ENCODE assay signal across 29 cellular contexts in the genomic region with DNA sequence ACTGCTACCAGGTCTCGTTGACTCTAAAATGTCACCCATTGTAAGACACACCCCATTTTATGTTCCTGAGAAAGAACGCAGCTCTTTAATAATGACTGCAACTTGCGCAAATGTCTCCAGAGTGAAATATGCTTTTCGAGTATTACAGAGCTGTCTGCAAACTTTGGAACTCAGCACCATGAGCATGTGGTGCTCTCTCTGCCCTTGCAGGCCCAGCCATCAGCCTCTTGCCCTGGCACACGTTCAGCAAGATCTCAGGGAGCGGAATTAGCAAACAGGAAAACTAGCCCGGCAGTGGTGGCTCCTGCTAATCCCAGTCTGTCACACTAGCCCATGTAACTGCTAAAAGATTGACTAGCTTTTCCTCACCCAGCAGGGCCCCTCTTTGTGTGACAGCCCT.
DNase-seq lines count a peak whose midpoint lies in the region; ATAC-seq and TF ChIP-seq lines count a peak whose summit lies in the region.
"Had no signal": no experiment of that assay in that cellular context is flagged by ENCODE, and none has a peak within 500 bp of the region (broad histone marks: within the 10 kb centered on the region; RNA-seq: fewer than 3 reads in every experiment).

No MANE protein-coding gene starts in this region.

- no peak overlapping the region for H3K4me3 ChIP-seq in left ventricle myocardium inferior
- H3K4me3 ChIP-seq: breast epithelium, colonic mucosa, gastrocnemius medialis, GM23248, SJSA1, stomach, uterus had no signal

- POLR2A ChIA-PET in RWPE1 (lab: Yijun Ruan, JAX; ENCODE audit: low non-redundant PET), result no interaction called here

- no peak for TF ChIP-seq CTCF in left ventricle myocardium inferior (IDR thresholded peaks at IDR 0.05; ENCODE audit: borderline replicate concordance)
- no peak for TF ChIP-seq CTCF in RWPE1 (conservative IDR thresholded peaks at IDR 0.05; ENCODE audit: low read depth)

- CTCF ChIA-PET in RWPE1 (lab: Yijun Ruan, JAX), result interaction anchor here (0.6 to 1.0 kb wide), 2 partner anchors 9 to 74 kb away, joined by 3 read pairs; no protein-coding TSS in a partner anchor

- no peaks in the 10 kb centered on the region for H3K4me1 ChIP-seq in left ventricle myocardium inferior
- H3K4me1 ChIP-seq: breast epithelium, colonic mucosa, gastrocnemius medialis, parathyroid adenoma, uterus had no signal

- H3K36me3 ChIP-seq in left ventricle myocardium inferior, result no peaks in the 10 kb centered on the region
- H3K36me3 ChIP-seq: breast epithelium, colonic mucosa, gastrocnemius medialis, SJSA1, stomach, uterus had no signal

- H3K9me3 ChIP-seq in left ventricle myocardium inferior (replicated peaks), result no peaks in the 10 kb centered on the region
- H3K9me3 ChIP-seq: breast epithelium, colonic mucosa, gastrocnemius medialis, SJSA1, stomach, uterus had no signal

- DNase-seq in Right ventricle myocardium superior (no peak), left ventricle myocardium inferior (no peak), RWPE1 (ENCODE audit: low spot score) (no peak), iPS-NIHi11 (ENCODE audit: low spot score) (peak; percentile 21), sciatic nerve (ENCODE audit: low spot score) (no peak), RPMI8226 (no peak), DMS53 treated with DMSO at 0.1 percent for 48 hours (lab: John Stamatoyannopoulos, UW; ENCODE audit: unreplicated experiment) (no peak)
- DNase-seq: activated CD4-positive, alpha-beta T cell treated with anti-CD3 and anti-CD28 coated beads, Interleukin-2, amount 10 ng/mL, durations not matched to agents 24 days and 14 days; activated CD8-positive, alpha-beta memory T cell treated with anti-CD3 and anti-CD28 coated beads for 24 hours; CD4-positive, alpha-beta T cell; colonic mucosa; gastrocnemius medialis; GM23248; Karpas-422; kidney glomerular epithelial cell; NCI-H1417; NCI-H2029 treated with DMSO at 0.1 percent for 48 hours; NCI-H345; NCI-H69; stimulated activated CD4-positive, alpha-beta T cell treated with anti-CD3 and anti-CD28 coated beads, Interleukin-12 subunit alpha, Interleukin-12 subunit beta, amount 100 ng/mL, for 4 hours; stimulated activated CD4-positive, alpha-beta T cell treated with anti-CD3 and anti-CD28 coated beads, Interleukin-4, amount 100 ng/mL, for 1 hour; stomach; T1000; uterus had no signal

- peaks cover 3% of the 10 kb centered on the region for H3K27me3 ChIP-seq in left ventricle myocardium inferior (ENCODE audit: low read depth)
- H3K27me3 ChIP-seq: breast epithelium, colonic mucosa, SJSA1, stomach, uterus had no signal

- H3K27ac ChIP-seq in left ventricle myocardium inferior (replicated peaks) (no peak overlapping the region), RWPE1 (peak overlapping the region; percentile 73)
- H3K27ac ChIP-seq: breast epithelium, colonic mucosa, gastrocnemius medialis, GM23248, parathyroid adenoma, SJSA1, stomach, uterus had no signal

- intact Hi-C loops in Right ventricle myocardium superior (cut with DNase I) (no loop called here), left ventricle myocardium inferior (cut with micrococcal nuclease) (no loop called here), sciatic nerve (cut with DNase I) (no loop called here)

- ATAC-seq in Right ventricle myocardium superior (ENCODE audit: poor library complexity) (peak; percentile 20), sciatic nerve (peak; percentile 52), HG02973 (IDR thresholded peaks at IDR 0.05; ENCODE audit: unreplicated experiment) (no peak)
- ATAC-seq: gastrocnemius medialis, WTC11 had no signal
